1 cellular context compared by ENCODE assay signal in the genomic region with DNA sequence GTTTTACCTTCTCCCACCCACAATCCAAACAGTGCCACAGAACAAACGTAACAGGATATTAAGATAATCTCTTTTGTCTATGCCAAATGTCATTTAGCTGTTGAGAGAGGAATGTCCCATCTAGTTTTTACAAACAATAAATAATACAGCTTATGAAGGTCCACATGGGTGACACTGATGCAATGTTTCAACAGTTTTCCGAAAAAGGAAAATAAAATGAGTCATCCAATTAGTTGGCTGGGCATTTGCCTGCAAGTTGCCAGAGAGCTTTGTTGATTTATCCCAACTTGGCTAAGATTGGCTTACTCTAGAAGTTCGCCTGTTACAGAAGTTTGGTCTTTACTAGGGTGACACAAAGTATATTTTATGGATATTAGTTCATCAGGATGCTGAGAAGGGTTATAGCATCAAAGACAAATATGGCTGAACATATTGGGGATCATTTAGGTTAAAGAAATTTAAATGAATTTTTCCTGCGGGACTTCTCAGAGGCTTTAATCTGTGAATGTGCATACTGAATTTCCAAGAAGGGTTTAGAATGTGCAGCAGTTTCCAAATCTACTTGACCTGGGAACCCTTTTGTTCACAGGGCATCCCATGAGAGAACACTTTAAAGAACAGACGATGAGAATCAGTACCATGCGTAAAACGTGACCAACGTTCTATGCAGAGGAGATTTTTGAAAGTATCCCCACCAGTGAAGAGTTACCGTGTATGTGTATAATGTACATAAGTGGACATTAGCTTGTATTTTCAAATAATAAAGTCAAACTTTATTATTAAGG.
A peak's percentile ranks its signal among the peaks of the same experiment; 100 is the strongest.
TF ChIP-seq lines count a peak whose summit lies in the region.

No MANE protein-coding gene starts in this region.

TF ChIP-seq in endothelial cell of umbilical vein, 7 proteins besides CTCF, POLR2A, EP300 and RAD21:
- TF ChIP-seq, protein P1, sequence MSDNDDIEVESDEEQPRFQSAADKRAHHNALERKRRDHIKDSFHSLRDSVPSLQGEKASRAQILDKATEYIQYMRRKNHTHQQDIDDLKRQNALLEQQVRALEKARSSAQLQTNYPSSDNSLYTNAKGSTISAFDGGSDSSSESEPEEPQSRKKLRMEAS (IDR thresholded peaks at IDR 0.05; ENCODE audit: insufficient read depth, insufficient read length): no peak
- no peak for TF ChIP-seq MYC (IDR thresholded peaks at IDR 0.05; ENCODE audit: low read depth, low read length)
- no peak for TF ChIP-seq POLR2AphosphoS5 (IDR thresholded peaks at IDR 0.05; ENCODE audit: insufficient read depth, low read depth, low read length)
- TF ChIP-seq JUN (IDR thresholded peaks at IDR 0.05; ENCODE audit: borderline replicate concordance, insufficient read depth, insufficient read length, low read depth): peak; percentile 94
- TF ChIP-seq FOS (IDR thresholded peaks at IDR 0.05; ENCODE audit: borderline replicate concordance, insufficient read depth, low read length): peak; percentile 93
- no peak for TF ChIP-seq EZH2 (IDR thresholded peaks at IDR 0.05; ENCODE audit: borderline replicate concordance, low read depth, low read length, severe bottlenecking)
- peak; percentile 21 for TF ChIP-seq GATA2 (IDR thresholded peaks at IDR 0.05; ENCODE audit: insufficient read depth, insufficient read length, low read depth, low read length)
